Comparison of ENCODE assay signal across 9 cellular contexts in the genomic region with DNA sequence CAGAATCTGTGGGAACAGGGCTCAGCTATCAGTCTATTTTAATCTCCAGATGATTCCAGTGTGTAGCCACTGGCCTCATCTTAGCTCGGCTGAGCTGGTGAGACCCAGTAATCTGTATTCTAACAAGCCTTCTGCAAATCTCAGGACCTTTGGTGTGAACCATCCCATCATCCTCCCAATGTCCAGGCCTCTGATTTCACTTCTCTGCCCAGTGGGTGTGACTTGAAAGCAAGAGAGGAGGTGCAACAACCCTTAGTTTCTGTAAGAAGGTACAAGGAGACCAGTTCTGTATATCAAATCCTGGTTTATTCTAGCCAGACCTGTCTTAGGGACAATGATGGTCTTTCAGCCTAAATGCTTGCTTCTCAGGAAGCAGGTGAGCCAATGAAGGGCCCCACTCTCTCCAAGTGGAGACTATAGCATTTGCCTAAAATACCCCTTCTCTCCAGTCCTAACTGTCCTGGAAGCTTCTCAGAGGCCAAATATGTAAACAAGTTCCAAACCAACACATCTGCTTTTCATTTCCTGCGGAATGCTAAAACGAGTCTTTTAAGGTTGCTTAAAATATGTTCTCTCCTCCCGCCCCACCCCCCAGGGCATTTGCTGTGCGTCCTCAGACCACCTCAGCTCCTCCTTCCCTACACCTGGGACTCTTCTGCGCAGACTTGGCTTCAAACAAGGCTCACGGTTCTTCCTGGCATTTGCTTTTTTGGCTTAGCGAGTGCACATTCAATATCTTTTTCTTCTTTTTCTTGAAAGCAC.
DNase-seq lines count a peak whose midpoint lies in the region; ATAC-seq and TF ChIP-seq lines count a peak whose summit lies in the region.
"Had no signal": no experiment of that assay in that cellular context is flagged by ENCODE, and none has a peak within 500 bp of the region (broad histone marks: within the 10 kb centered on the region; RNA-seq: fewer than 3 reads in every experiment).

No MANE protein-coding gene starts in this region.

- no peaks in the 10 kb centered on the region for H3K36me3 Mint-ChIP-seq in endothelial cell (ENCODE audit: low read depth, unreplicated experiment)

- peak; percentile 28 for ATAC-seq in omental fat pad (ENCODE audit: low FRiP score)

- H3K36me3 ChIP-seq in BLaER1, result no peaks in the 10 kb centered on the region
- no peaks in the 10 kb centered on the region for H3K36me3 ChIP-seq in MG63
- H3K36me3 ChIP-seq in esophagus squamous epithelium, result no peaks in the 10 kb centered on the region
- no peaks in the 10 kb centered on the region for H3K36me3 ChIP-seq in WERI-Rb-1

- peaks cover 5% of the 10 kb centered on the region for H3K27me3 Mint-ChIP-seq in endothelial cell (ENCODE audit: unreplicated experiment)

- peak overlapping the region; percentile 52; the same call in 1 of the 2 replicates for H3K9ac ChIP-seq in BLaER1

- no peaks in the 10 kb centered on the region for H3K27me3 ChIP-seq in BLaER1
- H3K27me3 ChIP-seq in MG63, result no peaks in the 10 kb centered on the region
- H3K27me3 ChIP-seq in esophagus squamous epithelium, result no peaks in the 10 kb centered on the region
- no peaks in the 10 kb centered on the region for H3K27me3 ChIP-seq in WERI-Rb-1 (ENCODE audit: insufficient read depth, low read depth, severe bottlenecking)

- peak; percentile 30 for DNase-seq in MG63
- no peak for DNase-seq in esophagus squamous epithelium (lab: John Stamatoyannopoulos, UW)
- DNase-seq in omental fat pad (ENCODE audit: low spot score), result no peak
- DNase-seq in activated gamma-delta T cell treated with Interleukin-2 at 50 U/mL for 16 hours, result no peak
- DNase-seq in WERI-Rb-1, result no peak
- DNase-seq in GM19238 (ENCODE audit: insufficient read length, low spot score), result no peak
- DNase-seq in endothelial cell (ENCODE audit: low spot score), result no peak
- DNase-seq: midbrain had no signal

- H3K27ac Mint-ChIP-seq in endothelial cell (ENCODE audit: unreplicated experiment), result no peak overlapping the region

- intact Hi-C loops in esophagus squamous epithelium (cut with DNase I), result no loop called here

- WGBS in esophagus squamous epithelium, 2 donors, result 44 to 53% methylated on average over 8 of the region's 8 CpGs

- H3K27ac ChIP-seq in BLaER1 (peak overlapping the region; percentile 79), esophagus squamous epithelium (peak overlapping the region; percentile 50 to 75 (median 62)), WERI-Rb-1 (no peak overlapping the region)

- no peaks in the 10 kb centered on the region for H3K9me3 Mint-ChIP-seq in endothelial cell (ENCODE audit: unreplicated experiment)

- H3K4me3 Mint-ChIP-seq in endothelial cell (ENCODE audit: unreplicated experiment), result no peak overlapping the region

- peaks cover 65% of the 10 kb centered on the region for H3K4me1 ChIP-seq in BLaER1
- H3K4me1 ChIP-seq in esophagus squamous epithelium, result peaks cover 16 to 70% (median 27%) of the 10 kb centered on the region in 3 donors

- TF ChIP-seq CTCF in esophagus squamous epithelium (IDR thresholded peaks at IDR 0.05) (no peak), omental fat pad (IDR thresholded peaks at IDR 0.05) (no peak), WERI-Rb-1 (IDR thresholded peaks at IDR 0.05; ENCODE audit: low read depth, low read length) (no peak), endothelial cell (IDR thresholded peaks at IDR 0.05; ENCODE audit: unreplicated experiment) (no peak)

- H4K20me1 ChIP-seq in BLaER1, result no peaks in the 10 kb centered on the region

- TF ChIP-seq POLR2A in esophagus squamous epithelium (IDR thresholded peaks at IDR 0.05), result no peak

- H3K4me3 ChIP-seq in BLaER1 (peak overlapping the region; percentile 38), MG63 (no peak overlapping the region), esophagus squamous epithelium (no peak overlapping the region), WERI-Rb-1 (ENCODE audit: low read depth, low read length) (no peak overlapping the region)

- H3K4me2 ChIP-seq in BLaER1, result peak overlapping the region; percentile 87

- peaks cover 22% of the 10 kb centered on the region for H3K4me1 Mint-ChIP-seq in endothelial cell (ENCODE audit: unreplicated experiment)

- H3K9me3 ChIP-seq in BLaER1, result no peaks in the 10 kb centered on the region
- H3K9me3 ChIP-seq in MG63, result no peaks in the 10 kb centered on the region
- H3K9me3 ChIP-seq in esophagus squamous epithelium, result no peaks in the 10 kb centered on the region
- no peaks in the 10 kb centered on the region for H3K9me3 ChIP-seq in WERI-Rb-1 (ENCODE audit: severe bottlenecking)
